In the genomic region with DNA sequence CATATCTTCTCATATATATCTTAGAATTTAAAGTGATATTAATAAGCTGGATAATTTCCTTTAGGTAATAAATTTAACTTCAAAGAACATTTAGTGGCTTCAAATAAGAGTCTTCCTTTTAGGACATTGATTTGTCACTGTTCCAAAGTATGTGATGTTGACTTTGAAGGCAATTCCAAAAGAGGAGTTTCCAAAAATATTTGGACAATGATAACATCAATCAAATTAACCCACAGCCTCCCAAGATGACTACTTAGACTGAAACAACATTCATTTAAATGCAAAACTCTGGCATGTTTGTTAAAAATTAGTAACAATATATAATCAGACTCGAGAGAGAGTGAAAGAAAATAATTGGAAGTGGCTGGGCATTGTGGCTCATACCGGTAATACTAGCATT, we compare ENCODE assay signal across 23 cellular contexts.
"Had no signal": no experiment of that assay in that cellular context is flagged by ENCODE, and none has a peak within 500 bp of the region (broad histone marks: within the 10 kb centered on the region; RNA-seq: fewer than 3 reads in every experiment).

No MANE protein-coding gene starts in this region.

- H3K9ac ChIP-seq: parathyroid adenoma had no signal

- H2AFZ ChIP-seq: parathyroid adenoma had no signal

- H3K9me3 ChIP-seq: neutrophil, tibial artery had no signal

- H3K36me3 Mint-ChIP-seq: activated naive CD4-positive, alpha-beta T cell treated with anti-CD3 and anti-CD28 coated beads, Interleukin-2, amount 50 U/mL, for 24 hours; brain; naive thymus-derived CD8-positive, alpha-beta T cell; stimulated activated effector memory CD8-positive, alpha-beta T cell treated with anti-CD3 and anti-CD28 coated beads, Interleukin-12 subunit alpha, Interleukin-12 subunit beta, amount 100 ng/mL, for 72 hours had no signal

- ATAC-seq: activated CD8-positive, alpha-beta T cell treated with anti-CD3 and anti-CD28 coated beads, Interleukin-2, amount 10 ng/mL, durations not matched to agents 7 days and 5 days; naive thymus-derived CD8-positive, alpha-beta T cell; right cardiac atrium; stimulated activated effector memory CD8-positive, alpha-beta T cell treated with anti-CD3 and anti-CD28 coated beads, Interleukin-12 subunit alpha, Interleukin-12 subunit beta, amount 100 ng/mL, for 72 hours; stimulated activated naive CD8-positive, alpha-beta T cell treated with anti-CD3 and anti-CD28 coated beads, Interleukin-15, amount 100 ng/mL, for 72 hours had no signal

- H3K27ac ChIP-seq: neutrophil, parathyroid adenoma, skin epidermis, WERI-Rb-1 had no signal

- H3K4me1 Mint-ChIP-seq: activated naive CD4-positive, alpha-beta T cell treated with anti-CD3 and anti-CD28 coated beads, Interleukin-2, amount 50 U/mL, for 24 hours; stimulated activated effector memory CD8-positive, alpha-beta T cell treated with anti-CD3 and anti-CD28 coated beads, Interleukin-12 subunit alpha, Interleukin-12 subunit beta, amount 100 ng/mL, for 72 hours; stimulated activated naive CD8-positive, alpha-beta T cell treated with anti-CD3 and anti-CD28 coated beads, Interleukin-15, amount 100 ng/mL, for 72 hours had no signal

- H3K27me3 Mint-ChIP-seq: activated naive CD4-positive, alpha-beta T cell treated with anti-CD3 and anti-CD28 coated beads, Interleukin-2, amount 50 U/mL, for 24 hours; stimulated activated naive CD8-positive, alpha-beta T cell treated with anti-CD3 and anti-CD28 coated beads, Interleukin-15, amount 100 ng/mL, for 72 hours had no signal

- H3K79me2 ChIP-seq: parathyroid adenoma had no signal

- DNase-seq: activated CD4-positive, alpha-beta T cell treated with anti-CD3 and anti-CD28 coated beads, Interleukin-2, amount 50 U/mL, for 1 hour; activated CD4-positive, CD25-positive, alpha-beta regulatory T cell treated with anti-CD3 and anti-CD28 coated beads, Interleukin-2, amount 50 U/mL, for 72 hours; activated CD8-positive, alpha-beta T cell treated with anti-CD3 and anti-CD28 coated beads, Interleukin-2, amount 10 ng/mL, durations not matched to agents 7 days and 5 days; activated gamma-delta T cell treated with Interleukin-2 at 50 U/mL for 16 hours; anterior cingulate cortex; foreskin melanocyte; kidney; naive thymus-derived CD8-positive, alpha-beta T cell; right cardiac atrium; stimulated activated CD4-positive, alpha-beta T cell treated with anti-CD3 and anti-CD28 coated beads, Interleukin-1b, Interleukin-23, amount 100 ng/mL, for 48 hours; stimulated activated naive CD8-positive, alpha-beta T cell treated with anti-CD3 and anti-CD28 coated beads, Interleukin-15, amount 100 ng/mL, for 72 hours; tibial artery; WERI-Rb-1 had no signal

- H3K4me3 Mint-ChIP-seq: activated CD8-positive, alpha-beta T cell treated with anti-CD3 and anti-CD28 coated beads, Interleukin-2, amount 10 ng/mL, durations not matched to agents 7 days and 5 days; activated naive CD4-positive, alpha-beta T cell treated with anti-CD3 and anti-CD28 coated beads, Interleukin-2, amount 50 U/mL, for 24 hours; activated T-helper 1 cell treated with anti-CD3 and anti-CD28 coated beads, Interleukin-12 subunit alpha, Interleukin-12 subunit beta, Interleukin-2, Interleukin-4 antibody, amounts not matched to agents 30 ng/mL and 10 ng/mL and 1 ng/mL, durations not matched to agents 14 hours and 24 hours and 36 hours; brain; naive thymus-derived CD8-positive, alpha-beta T cell; stimulated activated effector memory CD8-positive, alpha-beta T cell treated with anti-CD3 and anti-CD28 coated beads, Interleukin-12 subunit alpha, Interleukin-12 subunit beta, amount 100 ng/mL, for 72 hours; stimulated activated naive CD8-positive, alpha-beta T cell treated with anti-CD3 and anti-CD28 coated beads, Interleukin-15, amount 100 ng/mL, for 72 hours; T-helper 2 cell treated with Interferon-gamma antibody and Interleukin-4, amounts not matched to agents 5 μg/mL and 100 μg/mL, for 36 hours had no signal

- FAIRE-seq: kidney, TTC549 had no signal

- H3K27me3 ChIP-seq: tibial artery had no signal

- H3K27ac Mint-ChIP-seq: activated CD8-positive, alpha-beta T cell treated with anti-CD3 and anti-CD28 coated beads, Interleukin-2, amount 10 ng/mL, durations not matched to agents 7 days and 5 days; activated naive CD4-positive, alpha-beta T cell treated with anti-CD3 and anti-CD28 coated beads, Interleukin-2, amount 50 U/mL, for 24 hours; activated T-helper 1 cell treated with anti-CD3 and anti-CD28 coated beads, Interleukin-12 subunit alpha, Interleukin-12 subunit beta, Interleukin-2, Interleukin-4 antibody, amounts not matched to agents 30 ng/mL and 10 ng/mL and 1 ng/mL, durations not matched to agents 14 hours and 24 hours and 36 hours; brain; naive thymus-derived CD8-positive, alpha-beta T cell; stimulated activated effector memory CD8-positive, alpha-beta T cell treated with anti-CD3 and anti-CD28 coated beads, Interleukin-12 subunit alpha, Interleukin-12 subunit beta, amount 100 ng/mL, for 72 hours; stimulated activated naive CD8-positive, alpha-beta T cell treated with anti-CD3 and anti-CD28 coated beads, Interleukin-15, amount 100 ng/mL, for 72 hours; T-helper 2 cell treated with Interferon-gamma antibody and Interleukin-4, amounts not matched to agents 5 μg/mL and 100 μg/mL, for 36 hours had no signal

- H3K4me1 ChIP-seq: parathyroid adenoma had no signal

- H3K9me3 Mint-ChIP-seq: activated naive CD4-positive, alpha-beta T cell treated with anti-CD3 and anti-CD28 coated beads, Interleukin-2, amount 50 U/mL, for 24 hours; activated T-helper 1 cell treated with anti-CD3 and anti-CD28 coated beads, Interleukin-12 subunit alpha, Interleukin-12 subunit beta, Interleukin-2, Interleukin-4 antibody, amounts not matched to agents 30 ng/mL and 10 ng/mL and 1 ng/mL, durations not matched to agents 14 hours and 24 hours and 36 hours; brain; naive thymus-derived CD8-positive, alpha-beta T cell; stimulated activated effector memory CD8-positive, alpha-beta T cell treated with anti-CD3 and anti-CD28 coated beads, Interleukin-12 subunit alpha, Interleukin-12 subunit beta, amount 100 ng/mL, for 72 hours; T-helper 2 cell treated with Interferon-gamma antibody and Interleukin-4, amounts not matched to agents 5 μg/mL and 100 μg/mL, for 36 hours had no signal

- H3K36me3 ChIP-seq: neutrophil, tibial artery, WERI-Rb-1 had no signal

- H3K4me3 ChIP-seq: lung, skin epidermis, tibial artery had no signal
